Comparison of ENCODE assay signal across 33 cellular contexts in the genomic region with DNA sequence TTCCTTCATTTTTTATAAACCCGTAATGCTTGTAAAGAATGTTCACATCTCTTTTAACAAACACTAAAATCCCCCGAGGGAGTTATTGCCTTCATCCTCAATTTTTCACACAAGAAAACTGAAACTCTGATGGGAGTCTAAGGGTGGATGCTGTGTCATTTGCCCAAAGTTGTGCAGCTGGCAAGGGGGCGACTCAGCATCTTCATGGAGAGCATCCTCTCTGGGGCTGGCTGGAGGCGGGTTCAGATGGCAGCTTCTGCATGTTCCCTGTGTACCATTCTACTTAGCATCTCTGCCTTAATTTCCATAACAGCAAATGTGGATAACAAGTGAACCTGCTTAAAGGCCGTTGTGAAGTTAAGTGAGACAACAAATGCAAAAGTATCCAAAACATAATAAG.
"Had no signal": no experiment of that assay in that cellular context is flagged by ENCODE, and none has a peak within 500 bp of the region (broad histone marks: within the 10 kb centered on the region; RNA-seq: fewer than 3 reads in every experiment).

No MANE protein-coding gene starts in this region.

- H3K36me3 ChIP-seq: ascending aorta had no signal

- H3K27ac ChIP-seq: ascending aorta, VCaP had no signal

- H3K4me3 Mint-ChIP-seq: activated B cell treated with CpG ODN at 0.5 μM for 24 hours; activated CD4-positive, alpha-beta memory T cell treated with anti-CD3 and anti-CD28 coated beads for 36 hours; activated CD4-positive, alpha-beta T cell treated with anti-CD3 and anti-CD28 coated beads, Interleukin-2, amount 10 ng/mL, durations not matched to agents 24 days and 14 days; activated CD8-positive, alpha-beta T cell treated with anti-CD3 and anti-CD28 coated beads for 36 hours; activated naive CD4-positive, alpha-beta T cell treated with anti-CD3 and anti-CD28 coated beads, Interleukin-2, amount 10 ng/mL, durations not matched to agents 7 days and 5 days; activated naive CD4-positive, alpha-beta T cell treated with anti-CD3 and anti-CD28 coated beads, Interleukin-2, amount 50 U/mL, for 24 hours; activated naive CD8-positive, alpha-beta T cell; activated naive CD8-positive, alpha-beta T cell treated with anti-CD3 and anti-CD28 coated beads, Interleukin-2, amount 10 ng/mL, durations not matched to agents 7 days and 5 days; activated naive CD8-positive, alpha-beta T cell treated with anti-CD3 and anti-CD28 coated beads, Interleukin-2, amount 50 U/mL, for 24 hours; brain; T-cell; T-helper 1 cell treated with Interleukin-12 subunit alpha and Interleukin-12 subunit beta and Interleukin-4 antibody, amounts not matched to agents 30 μg/mL and 1 μg/mL, for 36 hours; T-helper 2 cell treated with Interferon-gamma antibody and Interleukin-4, amounts not matched to agents 5 μg/mL and 100 μg/mL, for 36 hours had no signal

- FAIRE-seq: TTC549 had no signal

- H3K4me1 Mint-ChIP-seq: activated B cell treated with CpG ODN at 0.5 μM for 24 hours; activated CD4-positive, alpha-beta T cell treated with anti-CD3 and anti-CD28 coated beads, Interleukin-2, amount 10 ng/mL, durations not matched to agents 24 days and 14 days; activated naive CD4-positive, alpha-beta T cell treated with anti-CD3 and anti-CD28 coated beads, Interleukin-2, amount 10 ng/mL, durations not matched to agents 7 days and 5 days; activated naive CD4-positive, alpha-beta T cell treated with anti-CD3 and anti-CD28 coated beads, Interleukin-2, amount 50 U/mL, for 24 hours; activated naive CD8-positive, alpha-beta T cell treated with anti-CD3 and anti-CD28 coated beads, Interleukin-2, amount 10 ng/mL, durations not matched to agents 7 days and 5 days; activated naive CD8-positive, alpha-beta T cell treated with anti-CD3 and anti-CD28 coated beads, Interleukin-2, amount 50 U/mL, for 24 hours; brain; T-cell had no signal

- H3K4me1 ChIP-seq: ascending aorta had no signal

- H3K9me3 ChIP-seq: ascending aorta had no signal

- H3K27me3 ChIP-seq: ascending aorta had no signal

- DNase-seq: activated B cell treated with CpG ODN at 0.5 μM for 24 hours; activated CD4-positive, alpha-beta memory T cell treated with anti-CD3 and anti-CD28 coated beads for 36 hours; activated CD4-positive, alpha-beta T cell treated with anti-CD3 and anti-CD28 coated beads for 4 hours; activated CD4-positive, alpha-beta T cell treated with anti-CD3 and anti-CD28 coated beads, Interleukin-2, amount 10 ng/mL, durations not matched to agents 24 days and 14 days; activated CD4-positive, alpha-beta T cell treated with anti-CD3 and anti-CD28 coated beads, Interleukin-2, amount 50 U/mL, for 1 hour; activated CD4-positive, alpha-beta T cell treated with anti-CD3 and anti-CD28 coated beads, Interleukin-2, amount 50 U/mL, for 4 hours; activated CD4-positive, CD25-positive, alpha-beta regulatory T cell treated with anti-CD3 and anti-CD28 coated beads, Interleukin-2, amount 50 U/mL, for 72 hours; activated CD8-positive, alpha-beta memory T cell treated with anti-CD3 and anti-CD28 coated beads, Interleukin-2, amount 50 U/mL, for 4 hours; activated CD8-positive, alpha-beta T cell treated with anti-CD3 and anti-CD28 coated beads for 36 hours; activated effector memory CD4-positive, alpha-beta T cell treated with Interleukin-2 at 50 U/mL for 16 hours; activated gamma-delta T cell; activated naive CD4-positive, alpha-beta T cell treated with anti-CD3 and anti-CD28 coated beads, Interleukin-2, amount 10 ng/mL, durations not matched to agents 7 days and 5 days; activated naive CD4-positive, alpha-beta T cell treated with Interleukin-2 at 50 U/mL for 16 hours; activated naive CD8-positive, alpha-beta T cell treated with anti-CD3 and anti-CD28 coated beads, Interleukin-2, amount 10 ng/mL, durations not matched to agents 7 days and 5 days; activated naive CD8-positive, alpha-beta T cell treated with anti-CD3 and anti-CD28 coated beads, Interleukin-2, amount 50 U/mL, for 24 hours; activated T-cell treated with anti-CD3 and anti-CD28 coated beads for 4 hours; activated T-cell treated with anti-CD3 and anti-CD28 coated beads, Interleukin-2, amount 50 U/mL, for 1 hour; activated T-cell treated with anti-CD3 and anti-CD28 coated beads, Interleukin-2, amount 50 U/mL, for 48 hours; amygdala; anterior cingulate cortex; central memory CD4-positive, alpha-beta T cell; T-cell; T-helper 2 cell; T-helper 9 cell had no signal

- H3K4me3 ChIP-seq: ascending aorta had no signal

- H3K27me3 Mint-ChIP-seq: activated B cell treated with CpG ODN at 0.5 μM for 24 hours; activated CD4-positive, alpha-beta T cell treated with anti-CD3 and anti-CD28 coated beads, Interleukin-2, amount 10 ng/mL, durations not matched to agents 24 days and 14 days; activated naive CD4-positive, alpha-beta T cell treated with anti-CD3 and anti-CD28 coated beads, Interleukin-2, amount 10 ng/mL, durations not matched to agents 7 days and 5 days; activated naive CD4-positive, alpha-beta T cell treated with anti-CD3 and anti-CD28 coated beads, Interleukin-2, amount 50 U/mL, for 24 hours; activated naive CD8-positive, alpha-beta T cell; activated naive CD8-positive, alpha-beta T cell treated with anti-CD3 and anti-CD28 coated beads, Interleukin-2, amount 10 ng/mL, durations not matched to agents 7 days and 5 days had no signal

- H3K36me3 Mint-ChIP-seq: activated CD4-positive, alpha-beta memory T cell treated with anti-CD3 and anti-CD28 coated beads for 36 hours; activated naive CD4-positive, alpha-beta T cell treated with anti-CD3 and anti-CD28 coated beads, Interleukin-2, amount 10 ng/mL, durations not matched to agents 7 days and 5 days; activated naive CD4-positive, alpha-beta T cell treated with anti-CD3 and anti-CD28 coated beads, Interleukin-2, amount 50 U/mL, for 24 hours; activated naive CD8-positive, alpha-beta T cell; activated naive CD8-positive, alpha-beta T cell treated with anti-CD3 and anti-CD28 coated beads, Interleukin-2, amount 10 ng/mL, durations not matched to agents 7 days and 5 days; brain; T-cell had no signal

- ATAC-seq: activated CD8-positive, alpha-beta T cell treated with anti-CD3 and anti-CD28 coated beads for 36 hours; activated naive CD8-positive, alpha-beta T cell treated with anti-CD3 and anti-CD28 coated beads, Interleukin-2, amount 50 U/mL, for 24 hours; T-cell had no signal

- H3K9me3 Mint-ChIP-seq: activated B cell treated with CpG ODN at 0.5 μM for 24 hours; activated CD4-positive, alpha-beta memory T cell treated with anti-CD3 and anti-CD28 coated beads for 36 hours; activated CD4-positive, alpha-beta T cell treated with anti-CD3 and anti-CD28 coated beads, Interleukin-2, amount 10 ng/mL, durations not matched to agents 24 days and 14 days; activated CD8-positive, alpha-beta T cell treated with anti-CD3 and anti-CD28 coated beads for 36 hours; activated naive CD4-positive, alpha-beta T cell treated with anti-CD3 and anti-CD28 coated beads, Interleukin-2, amount 10 ng/mL, durations not matched to agents 7 days and 5 days; activated naive CD4-positive, alpha-beta T cell treated with anti-CD3 and anti-CD28 coated beads, Interleukin-2, amount 50 U/mL, for 24 hours; activated naive CD8-positive, alpha-beta T cell treated with anti-CD3 and anti-CD28 coated beads, Interleukin-2, amount 10 ng/mL, durations not matched to agents 7 days and 5 days; activated naive CD8-positive, alpha-beta T cell treated with anti-CD3 and anti-CD28 coated beads, Interleukin-2, amount 50 U/mL, for 24 hours; activated T-helper 2 cell treated with anti-CD3 and anti-CD28 coated beads, Interferon-gamma antibody, Interleukin-2, Interleukin-4, amounts not matched to agents 10 μg/mL and 5 μg/mL and 100 μg/mL, durations not matched to agents 14 hours and 24 hours and 36 hours; T-cell; T-helper 1 cell treated with Interleukin-12 subunit alpha and Interleukin-12 subunit beta and Interleukin-4 antibody, amounts not matched to agents 30 μg/mL and 1 μg/mL, for 36 hours; T-helper 2 cell treated with Interferon-gamma antibody and Interleukin-4, amounts not matched to agents 5 μg/mL and 100 μg/mL, for 36 hours had no signal
